Comparison of ENCODE assay signal across 1 cellular context in the genomic region with DNA sequence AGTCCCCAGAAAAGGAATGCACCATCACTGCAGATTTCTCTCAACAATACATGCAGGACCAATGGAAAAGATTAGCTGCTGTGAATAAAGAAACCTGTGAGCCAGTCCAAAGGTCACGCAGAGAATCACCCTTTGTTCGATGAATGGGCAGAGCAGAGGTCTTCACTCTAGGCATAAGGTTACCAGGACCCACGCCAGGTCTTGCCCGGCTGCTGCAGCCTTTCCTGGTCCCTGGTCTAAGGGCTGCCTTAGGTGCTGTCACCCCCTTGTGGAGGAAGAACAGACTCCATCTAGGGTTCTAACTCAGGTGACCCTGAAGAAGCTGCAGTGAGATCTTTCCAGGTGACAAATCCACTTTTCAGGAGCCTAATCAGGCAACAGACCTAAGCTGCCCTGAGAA.
TF ChIP-seq lines count a peak whose summit lies in the region.

No MANE protein-coding gene starts in this region.

TF ChIP-seq in HepG2, 621 proteins besides CTCF, POLR2A, EP300 and RAD21 (continued from another document and continues in another):
- TF ChIP-seq, protein P1, sequence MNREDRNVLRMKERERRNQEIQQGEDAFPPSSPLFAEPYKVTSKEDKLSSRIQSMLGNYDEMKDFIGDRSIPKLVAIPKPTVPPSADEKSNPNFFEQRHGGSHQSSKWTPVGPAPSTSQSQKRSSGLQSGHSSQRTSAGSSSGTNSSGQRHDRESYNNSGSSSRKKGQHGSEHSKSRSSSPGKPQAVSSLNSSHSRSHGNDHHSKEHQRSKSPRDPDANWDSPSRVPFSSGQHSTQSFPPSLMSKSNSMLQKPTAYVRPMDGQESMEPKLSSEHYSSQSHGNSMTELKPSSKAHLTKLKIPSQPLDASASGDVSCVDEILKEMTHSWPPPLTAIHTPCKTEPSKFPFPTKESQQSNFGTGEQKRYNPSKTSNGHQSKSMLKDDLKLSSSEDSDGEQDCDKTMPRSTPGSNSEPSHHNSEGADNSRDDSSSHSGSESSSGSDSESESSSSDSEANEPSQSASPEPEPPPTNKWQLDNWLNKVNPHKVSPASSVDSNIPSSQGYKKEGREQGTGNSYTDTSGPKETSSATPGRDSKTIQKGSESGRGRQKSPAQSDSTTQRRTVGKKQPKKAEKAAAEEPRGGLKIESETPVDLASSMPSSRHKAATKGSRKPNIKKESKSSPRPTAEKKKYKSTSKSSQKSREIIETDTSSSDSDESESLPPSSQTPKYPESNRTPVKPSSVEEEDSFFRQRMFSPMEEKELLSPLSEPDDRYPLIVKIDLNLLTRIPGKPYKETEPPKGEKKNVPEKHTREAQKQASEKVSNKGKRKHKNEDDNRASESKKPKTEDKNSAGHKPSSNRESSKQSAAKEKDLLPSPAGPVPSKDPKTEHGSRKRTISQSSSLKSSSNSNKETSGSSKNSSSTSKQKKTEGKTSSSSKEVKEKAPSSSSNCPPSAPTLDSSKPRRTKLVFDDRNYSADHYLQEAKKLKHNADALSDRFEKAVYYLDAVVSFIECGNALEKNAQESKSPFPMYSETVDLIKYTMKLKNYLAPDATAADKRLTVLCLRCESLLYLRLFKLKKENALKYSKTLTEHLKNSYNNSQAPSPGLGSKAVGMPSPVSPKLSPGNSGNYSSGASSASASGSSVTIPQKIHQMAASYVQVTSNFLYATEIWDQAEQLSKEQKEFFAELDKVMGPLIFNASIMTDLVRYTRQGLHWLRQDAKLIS (CRISPR knock-in tag; IDR thresholded peaks at IDR 0.05), result no peak
- TF ChIP-seq JARID2 (CRISPR knock-in tag; IDR thresholded peaks at IDR 0.05; ENCODE audit: insufficient replicate concordance) (no peak), NFE2L2 (IDR thresholded peaks at IDR 0.05; ENCODE audit: low read length) (no peak), ZBTB7A (CRISPR knock-in tag; IDR thresholded peaks at IDR 0.05) (no peak), ZNF709 (CRISPR knock-in tag; IDR thresholded peaks at IDR 0.05) (no peak), SMYD3 (CRISPR knock-in tag; IDR thresholded peaks at IDR 0.05) (no peak), ZNF282 (IDR thresholded peaks at IDR 0.05; ENCODE audit: partially characterized antibody) (no peak), NR3C1 (CRISPR knock-in tag; IDR thresholded peaks at IDR 0.05) (no peak), ZNF230 (CRISPR knock-in tag; IDR thresholded peaks at IDR 0.05) (no peak), ZFP62 (CRISPR knock-in tag; IDR thresholded peaks at IDR 0.05) (no peak), TSC22D2 (CRISPR knock-in tag; IDR thresholded peaks at IDR 0.05; ENCODE audit: borderline replicate concordance) (no peak), SMC3 (IDR thresholded peaks at IDR 0.05; ENCODE audit: low read length) (peak; percentile 64), NPAS2 (CRISPR knock-in tag; IDR thresholded peaks at IDR 0.05; ENCODE audit: borderline replicate concordance) (no peak), CHCHD3 (CRISPR knock-in tag; IDR thresholded peaks at IDR 0.05) (no peak), POLR2G (IDR thresholded peaks at IDR 0.05; ENCODE audit: low read depth, low read length) (no peak), ZNF703 (CRISPR knock-in tag; IDR thresholded peaks at IDR 0.05; ENCODE audit: borderline replicate concordance) (no peak), NCOA2 (CRISPR knock-in tag; IDR thresholded peaks at IDR 0.05) (0 out of 2 replicates have a peak, but pooled peaks have one; percentile 9), ZNF383 (CRISPR knock-in tag; IDR thresholded peaks at IDR 0.05; ENCODE audit: borderline replicate concordance) (no peak), ZNF841 (CRISPR knock-in tag; IDR thresholded peaks at IDR 0.05; ENCODE audit: borderline replicate concordance) (no peak), FOXC1 (CRISPR knock-in tag; IDR thresholded peaks at IDR 0.05; ENCODE audit: borderline replicate concordance) (no peak), GABPB1 (CRISPR knock-in tag; IDR thresholded peaks at IDR 0.05) (no peak), ATF7-NPFF (CRISPR knock-in tag; IDR thresholded peaks at IDR 0.05; ENCODE audit: low read depth) (no peak), SMAD1 (CRISPR knock-in tag; IDR thresholded peaks at IDR 0.05; ENCODE audit: borderline replicate concordance, low read depth) (no peak), ZNF749 (CRISPR knock-in tag; IDR thresholded peaks at IDR 0.05; ENCODE audit: borderline replicate concordance) (no peak), NONO (IDR thresholded peaks at IDR 0.05) (no peak), NONO (CRISPR knock-in tag; conservative IDR thresholded peaks at IDR 0.05) (no peak), ZMYM4 (CRISPR knock-in tag; IDR thresholded peaks at IDR 0.05) (no peak), ZNF556 (CRISPR knock-in tag; IDR thresholded peaks at IDR 0.05; ENCODE audit: borderline replicate concordance) (no peak)
- TF ChIP-seq, protein P2, sequence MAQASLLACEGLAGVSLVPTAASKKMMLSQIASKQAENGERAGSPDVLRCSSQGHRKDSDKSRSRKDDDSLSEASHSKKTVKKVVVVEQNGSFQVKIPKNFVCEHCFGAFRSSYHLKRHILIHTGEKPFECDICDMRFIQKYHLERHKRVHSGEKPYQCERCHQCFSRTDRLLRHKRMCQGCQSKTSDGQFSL (CRISPR knock-in tag; IDR thresholded peaks at IDR 0.05), result no peak
- TF ChIP-seq, protein P3, sequence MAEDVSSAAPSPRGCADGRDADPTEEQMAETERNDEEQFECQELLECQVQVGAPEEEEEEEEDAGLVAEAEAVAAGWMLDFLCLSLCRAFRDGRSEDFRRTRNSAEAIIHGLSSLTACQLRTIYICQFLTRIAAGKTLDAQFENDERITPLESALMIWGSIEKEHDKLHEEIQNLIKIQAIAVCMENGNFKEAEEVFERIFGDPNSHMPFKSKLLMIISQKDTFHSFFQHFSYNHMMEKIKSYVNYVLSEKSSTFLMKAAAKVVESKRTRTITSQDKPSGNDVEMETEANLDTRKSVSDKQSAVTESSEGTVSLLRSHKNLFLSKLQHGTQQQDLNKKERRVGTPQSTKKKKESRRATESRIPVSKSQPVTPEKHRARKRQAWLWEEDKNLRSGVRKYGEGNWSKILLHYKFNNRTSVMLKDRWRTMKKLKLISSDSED (CRISPR knock-in tag; IDR thresholded peaks at IDR 0.05), result no peak
- TF ChIP-seq, protein P4, sequence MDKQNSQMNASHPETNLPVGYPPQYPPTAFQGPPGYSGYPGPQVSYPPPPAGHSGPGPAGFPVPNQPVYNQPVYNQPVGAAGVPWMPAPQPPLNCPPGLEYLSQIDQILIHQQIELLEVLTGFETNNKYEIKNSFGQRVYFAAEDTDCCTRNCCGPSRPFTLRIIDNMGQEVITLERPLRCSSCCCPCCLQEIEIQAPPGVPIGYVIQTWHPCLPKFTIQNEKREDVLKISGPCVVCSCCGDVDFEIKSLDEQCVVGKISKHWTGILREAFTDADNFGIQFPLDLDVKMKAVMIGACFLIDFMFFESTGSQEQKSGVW (CRISPR knock-in tag; IDR thresholded peaks at IDR 0.05; ENCODE audit: borderline replicate concordance), result no peak
- TF ChIP-seq, protein P5, sequence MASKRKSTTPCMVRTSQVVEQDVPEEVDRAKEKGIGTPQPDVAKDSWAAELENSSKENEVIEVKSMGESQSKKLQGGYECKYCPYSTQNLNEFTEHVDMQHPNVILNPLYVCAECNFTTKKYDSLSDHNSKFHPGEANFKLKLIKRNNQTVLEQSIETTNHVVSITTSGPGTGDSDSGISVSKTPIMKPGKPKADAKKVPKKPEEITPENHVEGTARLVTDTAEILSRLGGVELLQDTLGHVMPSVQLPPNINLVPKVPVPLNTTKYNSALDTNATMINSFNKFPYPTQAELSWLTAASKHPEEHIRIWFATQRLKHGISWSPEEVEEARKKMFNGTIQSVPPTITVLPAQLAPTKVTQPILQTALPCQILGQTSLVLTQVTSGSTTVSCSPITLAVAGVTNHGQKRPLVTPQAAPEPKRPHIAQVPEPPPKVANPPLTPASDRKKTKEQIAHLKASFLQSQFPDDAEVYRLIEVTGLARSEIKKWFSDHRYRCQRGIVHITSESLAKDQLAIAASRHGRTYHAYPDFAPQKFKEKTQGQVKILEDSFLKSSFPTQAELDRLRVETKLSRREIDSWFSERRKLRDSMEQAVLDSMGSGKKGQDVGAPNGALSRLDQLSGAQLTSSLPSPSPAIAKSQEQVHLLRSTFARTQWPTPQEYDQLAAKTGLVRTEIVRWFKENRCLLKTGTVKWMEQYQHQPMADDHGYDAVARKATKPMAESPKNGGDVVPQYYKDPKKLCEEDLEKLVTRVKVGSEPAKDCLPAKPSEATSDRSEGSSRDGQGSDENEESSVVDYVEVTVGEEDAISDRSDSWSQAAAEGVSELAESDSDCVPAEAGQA (IDR thresholded peaks at IDR 0.05; ENCODE audit: low read depth), result no peak
- TF ChIP-seq, protein P5 (CRISPR knock-in tag; IDR thresholded peaks at IDR 0.05; ENCODE audit: borderline replicate concordance), result no peak
- TF ChIP-seq, protein P6, sequence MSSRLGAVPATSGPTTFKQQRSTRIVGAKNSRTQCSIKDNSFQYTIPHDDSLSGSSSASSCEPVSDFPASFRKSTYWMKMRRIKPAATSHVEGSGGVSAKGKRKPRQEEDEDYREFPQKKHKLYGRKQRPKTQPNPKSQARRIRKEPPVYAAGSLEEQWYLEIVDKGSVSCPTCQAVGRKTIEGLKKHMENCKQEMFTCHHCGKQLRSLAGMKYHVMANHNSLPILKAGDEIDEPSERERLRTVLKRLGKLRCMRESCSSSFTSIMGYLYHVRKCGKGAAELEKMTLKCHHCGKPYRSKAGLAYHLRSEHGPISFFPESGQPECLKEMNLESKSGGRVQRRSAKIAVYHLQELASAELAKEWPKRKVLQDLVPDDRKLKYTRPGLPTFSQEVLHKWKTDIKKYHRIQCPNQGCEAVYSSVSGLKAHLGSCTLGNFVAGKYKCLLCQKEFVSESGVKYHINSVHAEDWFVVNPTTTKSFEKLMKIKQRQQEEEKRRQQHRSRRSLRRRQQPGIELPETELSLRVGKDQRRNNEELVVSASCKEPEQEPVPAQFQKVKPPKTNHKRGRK (CRISPR knock-in tag; IDR thresholded peaks at IDR 0.05), result no peak
- TF ChIP-seq, protein P7, sequence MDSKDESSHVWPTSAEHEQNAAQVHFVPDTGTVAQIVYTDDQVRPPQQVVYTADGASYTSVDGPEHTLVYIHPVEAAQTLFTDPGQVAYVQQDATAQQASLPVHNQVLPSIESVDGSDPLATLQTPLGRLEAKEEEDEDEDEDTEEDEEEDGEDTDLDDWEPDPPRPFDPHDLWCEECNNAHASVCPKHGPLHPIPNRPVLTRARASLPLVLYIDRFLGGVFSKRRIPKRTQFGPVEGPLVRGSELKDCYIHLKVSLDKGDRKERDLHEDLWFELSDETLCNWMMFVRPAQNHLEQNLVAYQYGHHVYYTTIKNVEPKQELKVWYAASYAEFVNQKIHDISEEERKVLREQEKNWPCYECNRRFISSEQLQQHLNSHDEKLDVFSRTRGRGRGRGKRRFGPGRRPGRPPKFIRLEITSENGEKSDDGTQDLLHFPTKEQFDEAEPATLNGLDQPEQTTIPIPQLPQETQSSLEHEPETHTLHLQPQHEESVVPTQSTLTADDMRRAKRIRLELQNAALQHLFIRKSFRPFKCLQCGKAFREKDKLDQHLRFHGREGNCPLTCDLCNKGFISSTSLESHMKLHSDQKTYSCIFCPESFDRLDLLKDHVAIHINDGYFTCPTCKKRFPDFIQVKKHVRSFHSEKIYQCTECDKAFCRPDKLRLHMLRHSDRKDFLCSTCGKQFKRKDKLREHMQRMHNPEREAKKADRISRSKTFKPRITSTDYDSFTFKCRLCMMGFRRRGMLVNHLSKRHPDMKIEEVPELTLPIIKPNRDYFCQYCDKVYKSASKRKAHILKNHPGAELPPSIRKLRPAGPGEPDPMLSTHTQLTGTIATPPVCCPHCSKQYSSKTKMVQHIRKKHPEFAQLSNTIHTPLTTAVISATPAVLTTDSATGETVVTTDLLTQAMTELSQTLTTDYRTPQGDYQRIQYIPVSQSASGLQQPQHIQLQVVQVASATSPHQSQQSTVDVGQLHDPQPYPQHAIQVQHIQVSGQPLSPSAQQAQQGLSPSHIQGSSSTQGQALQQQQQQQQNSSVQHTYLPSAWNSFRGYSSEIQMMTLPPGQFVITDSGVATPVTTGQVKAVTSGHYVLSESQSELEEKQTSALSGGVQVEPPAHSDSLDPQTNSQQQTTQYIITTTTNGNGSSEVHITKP (CRISPR knock-in tag; IDR thresholded peaks at IDR 0.05; ENCODE audit: low read depth), result peak; percentile 79
- TF ChIP-seq, protein P8, sequence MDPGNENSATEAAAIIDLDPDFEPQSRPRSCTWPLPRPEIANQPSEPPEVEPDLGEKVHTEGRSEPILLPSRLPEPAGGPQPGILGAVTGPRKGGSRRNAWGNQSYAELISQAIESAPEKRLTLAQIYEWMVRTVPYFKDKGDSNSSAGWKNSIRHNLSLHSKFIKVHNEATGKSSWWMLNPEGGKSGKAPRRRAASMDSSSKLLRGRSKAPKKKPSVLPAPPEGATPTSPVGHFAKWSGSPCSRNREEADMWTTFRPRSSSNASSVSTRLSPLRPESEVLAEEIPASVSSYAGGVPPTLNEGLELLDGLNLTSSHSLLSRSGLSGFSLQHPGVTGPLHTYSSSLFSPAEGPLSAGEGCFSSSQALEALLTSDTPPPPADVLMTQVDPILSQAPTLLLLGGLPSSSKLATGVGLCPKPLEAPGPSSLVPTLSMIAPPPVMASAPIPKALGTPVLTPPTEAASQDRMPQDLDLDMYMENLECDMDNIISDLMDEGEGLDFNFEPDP (CRISPR knock-in tag; conservative IDR thresholded peaks at IDR 0.05), result no peak
- TF ChIP-seq, protein P9, sequence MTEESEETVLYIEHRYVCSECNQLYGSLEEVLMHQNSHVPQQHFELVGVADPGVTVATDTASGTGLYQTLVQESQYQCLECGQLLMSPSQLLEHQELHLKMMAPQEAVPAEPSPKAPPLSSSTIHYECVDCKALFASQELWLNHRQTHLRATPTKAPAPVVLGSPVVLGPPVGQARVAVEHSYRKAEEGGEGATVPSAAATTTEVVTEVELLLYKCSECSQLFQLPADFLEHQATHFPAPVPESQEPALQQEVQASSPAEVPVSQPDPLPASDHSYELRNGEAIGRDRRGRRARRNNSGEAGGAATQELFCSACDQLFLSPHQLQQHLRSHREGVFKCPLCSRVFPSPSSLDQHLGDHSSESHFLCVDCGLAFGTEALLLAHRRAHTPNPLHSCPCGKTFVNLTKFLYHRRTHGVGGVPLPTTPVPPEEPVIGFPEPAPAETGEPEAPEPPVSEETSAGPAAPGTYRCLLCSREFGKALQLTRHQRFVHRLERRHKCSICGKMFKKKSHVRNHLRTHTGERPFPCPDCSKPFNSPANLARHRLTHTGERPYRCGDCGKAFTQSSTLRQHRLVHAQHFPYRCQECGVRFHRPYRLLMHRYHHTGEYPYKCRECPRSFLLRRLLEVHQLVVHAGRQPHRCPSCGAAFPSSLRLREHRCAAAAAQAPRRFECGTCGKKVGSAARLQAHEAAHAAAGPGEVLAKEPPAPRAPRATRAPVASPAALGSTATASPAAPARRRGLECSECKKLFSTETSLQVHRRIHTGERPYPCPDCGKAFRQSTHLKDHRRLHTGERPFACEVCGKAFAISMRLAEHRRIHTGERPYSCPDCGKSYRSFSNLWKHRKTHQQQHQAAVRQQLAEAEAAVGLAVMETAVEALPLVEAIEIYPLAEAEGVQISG (CRISPR knock-in tag; IDR thresholded peaks at IDR 0.05), result no peak
